Comparison of ENCODE assay signal across 3 cellular contexts in the genomic region with DNA sequence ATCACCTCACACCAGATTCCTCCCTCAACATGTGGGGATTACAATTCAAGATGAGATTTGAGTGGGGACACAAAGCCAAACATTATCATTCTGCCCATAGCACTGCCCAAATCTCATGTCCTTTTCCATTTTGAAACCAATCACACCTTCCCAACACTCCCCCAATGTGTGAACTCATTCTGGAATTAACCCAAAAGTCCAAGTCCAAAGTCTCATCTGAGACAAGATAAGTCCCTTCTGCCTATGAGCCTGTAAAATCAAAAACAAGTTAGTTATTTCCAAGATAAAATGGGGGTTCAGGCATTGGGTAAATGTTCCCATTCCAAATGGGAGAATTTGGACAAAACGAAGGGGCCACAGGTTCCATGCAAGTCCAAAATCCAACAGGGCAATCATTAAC. TPM values are rescaled to one million over a fixed set of nuclear protein-coding genes. Genes with fewer than 3 reads are reported as not detected.
A peak's percentile ranks its signal among the peaks of the same experiment; 100 is the strongest.
DNase-seq lines count a peak whose midpoint lies in the region; ATAC-seq and TF ChIP-seq lines count a peak whose summit lies in the region.
"Not testable (repeated sequence)": the region's sequence is repeated elsewhere in the genome, so short reads cannot be mapped to it uniquely, and the experiment has no call there.
"Had no signal": no experiment of that assay in that cellular context is flagged by ENCODE, and none has a peak within 500 bp of the region (broad histone marks: within the 10 kb centered on the region; RNA-seq: fewer than 3 reads in every experiment).

No MANE protein-coding gene starts in this region.

- H3K4me1 ChIP-seq in liver (ENCODE audit: control insufficient read depth in 4 of 4, insufficient read depth in 4 of 4, low read length in 3 of 4), result not testable (repeated sequence)

- not testable (repeated sequence) for H3K4me3 ChIP-seq in liver (ENCODE audit: low read depth in 1 of 3, low read length in 3 of 3)

- not testable (repeated sequence) for H3K9me3 ChIP-seq in liver (ENCODE audit: control insufficient read depth in 4 of 4, low read length in 3 of 4)

- 28% methylated on average over 1 of the region's 1 CpG for WGBS in liver

- TF ChIP-seq CTCF in liver (IDR thresholded peaks at IDR 0.05; ENCODE audit: low read depth, low read length, missing input control), result not testable (repeated sequence)

- ATAC-seq in left lobe of liver, result peak; percentile 44

- H3K27ac ChIP-seq in liver (ENCODE audit: low read depth in 1 of 2, low read length in 2 of 2), result not testable (repeated sequence)

- H3K27me3 ChIP-seq in liver (ENCODE audit: control insufficient read depth in 4 of 4, insufficient read depth in 4 of 4, low read length in 3 of 4), result not testable (repeated sequence)

- not testable (repeated sequence) for H3K36me3 ChIP-seq in liver (ENCODE audit: control insufficient read depth in 4 of 4, insufficient read depth in 3 of 4, low read depth in 1 of 4, low read length in 3 of 4)

- not testable (repeated sequence) for H3K9ac ChIP-seq in liver (ENCODE audit: low read depth in 1 of 2, low read length in 2 of 2)

- DNase-seq in left lobe of liver (ENCODE audit: low spot score), result not testable (repeated sequence)

- not testable (repeated sequence) for TF ChIP-seq RAD21 in liver (IDR thresholded peaks at IDR 0.05)

TF ChIP-seq in liver, 16 proteins besides CTCF, POLR2A, EP300 and RAD21:
- TF ChIP-seq HNF4G (IDR thresholded peaks at IDR 0.05), result peak; percentile 61
- TF ChIP-seq HNF4A (conservative IDR thresholded peaks at IDR 0.05), result peak; percentile 68 to 85

RNA-seq across cellular contexts. Expression of gene IL15, which starts 54.9 kb away (rescaled TPM):
- total RNA-seq in left lobe of liver, result 2.7 TPM
- 1 to 10 TPM in 1 of 2 donors, under 1 TPM in 1; 0.93 to 2.0 TPM for total RNA-seq in liver
- 1 to 10 TPM; 1.0 to 2.0 TPM for polyA plus RNA-seq in liver
- total RNA-seq: Caco-2 had no signal
